Comparison of ENCODE assay signal across 8 cellular contexts in genomic region chr20:63625771-63626423, GRCh38. TPM values are rescaled to one million over a fixed set of nuclear protein-coding genes. Genes with fewer than 3 reads are reported as not detected.
DNase-seq lines count a peak whose midpoint lies in the region; ATAC-seq and TF ChIP-seq lines count a peak whose summit lies in the region.

No MANE protein-coding gene starts in this region.

- TF ChIP-seq CTCF in AG10803 (conservative IDR thresholded peaks at IDR 0.05; ENCODE audit: low read length) (no peak), GM20000 (IDR thresholded peaks at IDR 0.05; ENCODE audit: extremely low read depth, missing control alignments) (no peak), esophagus muscularis mucosa (IDR thresholded peaks at IDR 0.05) (no peak)

- peak overlapping the region; percentile 94 for H4K8ac ChIP-seq in neuronal stem cell (ENCODE audit: low read depth, low read length)

- no peak overlapping the region for H2BK12ac ChIP-seq in neuronal stem cell (ENCODE audit: low read length)

- peak overlapping the region; percentile 46 for H3K23ac ChIP-seq in neuronal stem cell (ENCODE audit: low read depth, low read length, poor library complexity)

- peak overlapping the region; percentile 99 for H3K14ac ChIP-seq in neuronal stem cell (ENCODE audit: low read length)

- no peak for ATAC-seq in activated CD8-positive, alpha-beta T cell treated with anti-CD3 and anti-CD28 coated beads, Interleukin-2, amount 10 ng/mL, durations not matched to agents 7 days and 5 days
- no peak for ATAC-seq in HG03460 (IDR thresholded peaks at IDR 0.05; ENCODE audit: unreplicated experiment)

- H2AFZ ChIP-seq in neuronal stem cell (ENCODE audit: low read length) = peak overlapping the region; percentile 87

- H2BK120ac ChIP-seq in neuronal stem cell (ENCODE audit: low read depth, low read length) = peak overlapping the region; percentile 82

- H3K18ac ChIP-seq in neuronal stem cell (ENCODE audit: low read length) = peak overlapping the region; percentile 100

- no peak for TF ChIP-seq EP300 in esophagus muscularis mucosa (IDR thresholded peaks at IDR 0.05)

- CTCF ChIA-PET in activated CD8-positive, alpha-beta T cell treated with anti-CD3 and anti-CD28 coated beads, Interleukin-2, amount 10 ng/mL, durations not matched to agents 7 days and 5 days (lab: Charles Lee) = interaction anchor here (1.5 to 2.1 kb wide), 2 partner anchors 16 to 20 kb away, joined by 3 to 20 read pairs; no protein-coding TSS in a partner anchor

- peak overlapping the region; percentile 97 for H2BK5ac ChIP-seq in neuronal stem cell (ENCODE audit: low read length)

- POLR2A ChIA-PET in activated CD8-positive, alpha-beta T cell treated with anti-CD3 and anti-CD28 coated beads, Interleukin-2, amount 10 ng/mL, durations not matched to agents 7 days and 5 days (lab: Charles Lee) = interaction anchor here (2.6 to 3.6 kb wide), 2 partner anchors 10 to 16 kb away, joined by 22 to 34 read pairs; no protein-coding TSS in a partner anchor

- intact Hi-C loops in esophagus muscularis mucosa (cut with DNase I) = loop anchor here (5.0 kb wide), 1 partner anchor 54 kb away; the partner anchor contains the start of gene HELZ2

- H3K79me1 ChIP-seq in neuronal stem cell (ENCODE audit: low read depth, low read length) = peaks cover 7% of the 10 kb centered on the region

- TF ChIP-seq POLR2A in esophagus muscularis mucosa (IDR thresholded peaks at IDR 0.05; ENCODE audit: low read depth) = no peak

- H3K27me3 ChIP-seq in esophagus muscularis mucosa = no peaks in the 10 kb centered on the region
- no peaks in the 10 kb centered on the region for H3K27me3 ChIP-seq in neuronal stem cell (ENCODE audit: control insufficient read depth in 3 of 3, insufficient read depth in 3 of 3, low read depth in 1 of 3, low read length in 3 of 3)

- H3K36me3 ChIP-seq in esophagus muscularis mucosa (no peaks in the 10 kb centered on the region), neuronal stem cell (replicated peaks in 1 of 2; ENCODE audit: control insufficient read depth in 2 of 2, insufficient read depth in 2 of 2, low read length in 2 of 2) (peaks cover 0 to 15% of the 10 kb centered on the region in 2 donors)

- H3K9me3 Mint-ChIP-seq in activated CD8-positive, alpha-beta T cell treated with anti-CD3 and anti-CD28 coated beads, Interleukin-2, amount 10 ng/mL, durations not matched to agents 7 days and 5 days (ENCODE audit: insufficient read depth) = no peaks in the 10 kb centered on the region

- H4K91ac ChIP-seq in neuronal stem cell (ENCODE audit: low read depth, low read length, poor library complexity) = no peak overlapping the region

- DNase-seq in AG10803 (ENCODE audit: low read depth) (peak; percentile 23), GM20000 (ENCODE audit: low spot score) (peak; percentile 61), esophagus muscularis mucosa (ENCODE audit: extremely low spot score) (no peak), neuronal stem cell (ENCODE audit: low spot score) (no peak), A172 (ENCODE audit: low spot score) (no peak), NCI-H1436 treated with DMSO at 0.1 percent for 48 hours (lab: John Stamatoyannopoulos, UW) (no peak)
- no peak for DNase-seq in activated CD8-positive, alpha-beta T cell treated with anti-CD3 and anti-CD28 coated beads, Interleukin-2, amount 10 ng/mL, durations not matched to agents 7 days and 5 days

- no peak overlapping the region for H2BK15ac ChIP-seq in neuronal stem cell (ENCODE audit: low read length)

- peak overlapping the region; percentile 67 for H3K27ac Mint-ChIP-seq in activated CD8-positive, alpha-beta T cell treated with anti-CD3 and anti-CD28 coated beads, Interleukin-2, amount 10 ng/mL, durations not matched to agents 7 days and 5 days

- H3K9ac ChIP-seq in neuronal stem cell (ENCODE audit: low read depth, low read length, poor library complexity) = peak overlapping the region; percentile 100

- peaks cover 20 to 43% (median 37%) of the 10 kb centered on the region in 4 donors for H3K4me1 ChIP-seq in esophagus muscularis mucosa
- peaks cover 2 to 14% of the 10 kb centered on the region in 2 donors for H3K4me1 ChIP-seq in neuronal stem cell (ENCODE audit: control insufficient read depth in 2 of 2, insufficient read depth in 1 of 2, low read depth in 1 of 2, low read length in 2 of 2)

- peak overlapping the region; percentile 2 for H3K4ac ChIP-seq in neuronal stem cell (ENCODE audit: low read length)

- H3K27me3 Mint-ChIP-seq in activated CD8-positive, alpha-beta T cell treated with anti-CD3 and anti-CD28 coated beads, Interleukin-2, amount 10 ng/mL, durations not matched to agents 7 days and 5 days (ENCODE audit: low read depth) = no peaks in the 10 kb centered on the region

- peaks cover 22% of the 10 kb centered on the region for H3K4me1 Mint-ChIP-seq in activated CD8-positive, alpha-beta T cell treated with anti-CD3 and anti-CD28 coated beads, Interleukin-2, amount 10 ng/mL, durations not matched to agents 7 days and 5 days (ENCODE audit: low read depth)

- 23% methylated on average over 19 of the region's 36 CpGs for WGBS in esophagus muscularis mucosa
- WGBS in neuronal stem cell (ENCODE audit: extremely low coverage in 2 of 2, insufficient read length in 2 of 2, insufficient replicate concordance in 1 of 2), 2 donors = no CpG with 5 or more reads among the region's 36 CpGs

- peak overlapping the region; percentile 74 for H3K4me3 Mint-ChIP-seq in activated CD8-positive, alpha-beta T cell treated with anti-CD3 and anti-CD28 coated beads, Interleukin-2, amount 10 ng/mL, durations not matched to agents 7 days and 5 days

- H3K4me3 ChIP-seq in AG10803 (ENCODE audit: low read length) = peak overlapping the region; percentile 81
- peak overlapping the region; percentile 70 to 92 (median 78) for H3K4me3 ChIP-seq in esophagus muscularis mucosa
- H3K4me3 ChIP-seq in neuronal stem cell (ENCODE audit: low read length in 2 of 2) = peak overlapping the region; percentile 94 to 99

- peak overlapping the region; percentile 77 for H2AK5ac ChIP-seq in neuronal stem cell (ENCODE audit: low read depth, low read length)

- H3K9me3 ChIP-seq in esophagus muscularis mucosa = no peaks in the 10 kb centered on the region
- no peaks in the 10 kb centered on the region for H3K9me3 ChIP-seq in neuronal stem cell (replicated peaks in 1 of 2; ENCODE audit: control insufficient read depth in 2 of 2, insufficient read depth in 1 of 2, low read depth in 1 of 2, low read length in 2 of 2)

- peak overlapping the region; percentile 69 for H3K4me2 ChIP-seq in neuronal stem cell (ENCODE audit: insufficient read depth, low read length, poor library complexity, severe bottlenecking)

- H3K36me3 Mint-ChIP-seq in activated CD8-positive, alpha-beta T cell treated with anti-CD3 and anti-CD28 coated beads, Interleukin-2, amount 10 ng/mL, durations not matched to agents 7 days and 5 days (ENCODE audit: low read depth) = peaks cover 24% of the 10 kb centered on the region

- peak overlapping the region; percentile 93 to 98 (median 98) for H3K27ac ChIP-seq in esophagus muscularis mucosa (replicated peaks in 1 of 4)
- peak overlapping the region; percentile 76 for H3K27ac ChIP-seq in neuronal stem cell (replicated peaks; ENCODE audit: low read length)

RNA-seq across cellular contexts. Expression of gene GMEB2, which starts 1.0 kb away (rescaled TPM):
- 10 to 100 TPM; 16.2 TPM for total RNA-seq in activated CD8-positive, alpha-beta T cell treated with anti-CD3 and anti-CD28 coated beads, Interleukin-2, amount 10 ng/mL, durations not matched to agents 7 days and 5 days
- 10 to 100 TPM; 11.1 to 19.1 (median 14.0) TPM for total RNA-seq in esophagus muscularis mucosa
- 9.0 TPM for polyA plus RNA-seq in neuronal stem cell (2013, experiment 1 of 2)
- 8.7 TPM for polyA plus RNA-seq in neuronal stem cell (2013, experiment 2 of 2)
- 15.0 and 17.5 TPM in 2 replicates for total RNA-seq in A172 (2014; rRNA removed; shearing (Covaris generic))

RNA-seq across cellular contexts. Expression of gene STMN3, which starts 27.3 kb away (rescaled TPM):
- total RNA-seq in activated CD8-positive, alpha-beta T cell treated with anti-CD3 and anti-CD28 coated beads, Interleukin-2, amount 10 ng/mL, durations not matched to agents 7 days and 5 days = 10 to 100 TPM; 13.1 to 13.3 TPM
- total RNA-seq in esophagus muscularis mucosa = 10 to 100 TPM; 13.3 to 47.4 (median 28.9) TPM
- 4.5 TPM for polyA plus RNA-seq in neuronal stem cell (2013, experiment 1 of 2)
- polyA plus RNA-seq in neuronal stem cell (2013, experiment 2 of 2) = 4.6 TPM
- 2.2 and 2.6 TPM in 2 replicates for total RNA-seq in A172 (2014; rRNA removed; shearing (Covaris generic))

RNA-seq across cellular contexts. Expression of gene RTEL1, which starts 32.2 kb away (rescaled TPM):
- 10 to 100 TPM; 49.8 to 54.3 TPM for total RNA-seq in activated CD8-positive, alpha-beta T cell treated with anti-CD3 and anti-CD28 coated beads, Interleukin-2, amount 10 ng/mL, durations not matched to agents 7 days and 5 days
- total RNA-seq in esophagus muscularis mucosa = 10 to 100 TPM in 2 of 4 donors, 1 to 10 TPM in 2; 8.4 to 13.4 (median 9.6) TPM
- polyA plus RNA-seq in neuronal stem cell (2013, experiment 1 of 2) = 5.1 TPM
- polyA plus RNA-seq in neuronal stem cell (2013, experiment 2 of 2) = 5.1 TPM
- 17.8 and 22.2 TPM in 2 replicates for total RNA-seq in A172 (2014; rRNA removed; shearing (Covaris generic))

RNA-seq across cellular contexts. Expression of gene HELZ2, which starts 51.9 kb away (rescaled TPM):
- total RNA-seq in activated CD8-positive, alpha-beta T cell treated with anti-CD3 and anti-CD28 coated beads, Interleukin-2, amount 10 ng/mL, durations not matched to agents 7 days and 5 days = 100 to 1,000 TPM in 1 of 2 experiments, 10 to 100 TPM in 1; 99.1 to 102 TPM
- 10 to 100 TPM; 19.5 to 36.9 (median 30.3) TPM for total RNA-seq in esophagus muscularis mucosa
- 5.7 TPM for polyA plus RNA-seq in neuronal stem cell (2013, experiment 1 of 2)
- 5.8 TPM for polyA plus RNA-seq in neuronal stem cell (2013, experiment 2 of 2)
- 17.1 and 17.2 TPM in 2 replicates for total RNA-seq in A172 (2014; rRNA removed; shearing (Covaris generic))

Comparison
In these comparisons a context has a peak if more than half of its experiments do, and no peak if none do; other contexts are left out.
1. DNase-seq: peak in AG10803 (single experiment) and GM20000 (single experiment); none in activated CD8-positive, alpha-beta T cell treated with anti-CD3 and anti-CD28 coated beads, Interleukin-2, amount 10 ng/mL, durations not matched to agents 7 days and 5 days (single experiment), esophagus muscularis mucosa (single experiment), neuronal stem cell (single experiment), A172 (single experiment) and NCI-H1436 treated with DMSO at 0.1 percent for 48 hours (single experiment).
2. Peak in every context shown above with its lines, with median percentiles within 50 percentile points of each other: H3K4me3 ChIP-seq.